ENCODE assay signal across 1 cellular context in genomic region chr1:204476563-204476962, GRCh38.
TF ChIP-seq lines count a peak whose summit lies in the region.

No MANE protein-coding gene starts in this region.

TF ChIP-seq in IMR-90, 13 proteins besides CTCF, POLR2A, EP300 and RAD21:
- TF ChIP-seq BHLHE40 (IDR thresholded peaks at IDR 0.05; ENCODE audit: low read depth, low read length), result no peak
- TF ChIP-seq CHD1 (IDR thresholded peaks at IDR 0.05; ENCODE audit: low read depth, low read length), result no peak
- TF ChIP-seq RFX5 (IDR thresholded peaks at IDR 0.05; ENCODE audit: low read depth, low read length), result no peak
- TF ChIP-seq CEBPB (IDR thresholded peaks at IDR 0.05; ENCODE audit: low read depth, low read length), result no peak
- TF ChIP-seq MAZ (IDR thresholded peaks at IDR 0.05; ENCODE audit: borderline replicate concordance, low read depth, low read length), result no peak
- no peak for TF ChIP-seq NFE2L2 (IDR thresholded peaks at IDR 0.05; ENCODE audit: low read depth, low read length)
- TF ChIP-seq MXI1 (IDR thresholded peaks at IDR 0.05; ENCODE audit: borderline replicate concordance, low read depth, low read length), result no peak
- no peak for TF ChIP-seq SMC3 (IDR thresholded peaks at IDR 0.05; ENCODE audit: low read depth, low read length)
- no peak for TF ChIP-seq RCOR1 (IDR thresholded peaks at IDR 0.05; ENCODE audit: insufficient replicate concordance, low read length)
